In genomic region chr10:7542189-7542914, GRCh38 we compare ENCODE assay signal across 20 cellular contexts.
DNase-seq lines count a peak whose midpoint lies in the region; ATAC-seq and TF ChIP-seq lines count a peak whose summit lies in the region.
"Had no signal": no experiment of that assay in that cellular context is flagged by ENCODE, and none has a peak within 500 bp of the region (broad histone marks: within the 10 kb centered on the region; RNA-seq: fewer than 3 reads in every experiment).

No MANE protein-coding gene starts in this region.

- H3K4me1 ChIP-seq in HUES48 (ENCODE audit: control insufficient read depth, insufficient read depth, low read length) (peaks cover 38% of the 10 kb centered on the region), mesodermal cell (ENCODE audit: control insufficient read depth, insufficient read depth, low read length, poor library complexity, severe bottlenecking) (peaks cover 10% of the 10 kb centered on the region), stomach smooth muscle (ENCODE audit: control insufficient read depth, insufficient read depth, low read length) (peaks cover 48% of the 10 kb centered on the region)

- peaks cover 16% of the 10 kb centered on the region for H3K4me1 Mint-ChIP-seq in chondrocyte (ENCODE audit: low read depth)
- H3K4me1 Mint-ChIP-seq: activated B cell treated with CpG ODN at 0.5 μM for 24 hours had no signal

- H3K27me3 ChIP-seq in HUES48 (ENCODE audit: control insufficient read depth, insufficient read depth, low read length) (no peaks in the 10 kb centered on the region), stomach smooth muscle (ENCODE audit: control insufficient read depth in 1 of 2, insufficient read depth in 2 of 2, low read length in 2 of 2) (no peaks in the 10 kb centered on the region)
- H3K27me3 ChIP-seq: neural progenitor cell had no signal

- peaks cover 6% of the 10 kb centered on the region for H3K9me3 Mint-ChIP-seq in chondrocyte (ENCODE audit: low read depth)

- H3K36me3 Mint-ChIP-seq in chondrocyte (ENCODE audit: low read depth) = no peaks in the 10 kb centered on the region
- H3K36me3 Mint-ChIP-seq: neural progenitor cell had no signal

- no peak for TF ChIP-seq CTCF in chondrocyte (IDR thresholded peaks at IDR 0.05)

- DNase-seq in chondrocyte (ENCODE audit: low spot score) = no peak
- DNase-seq in activated CD8-positive, alpha-beta memory T cell treated with anti-CD3 and anti-CD28 coated beads for 24 hours = no peak
- DNase-seq: activated B cell treated with CpG ODN at 0.5 μM for 24 hours; activated CD4-positive, alpha-beta T cell treated with anti-CD3 and anti-CD28 coated beads, Interleukin-2, amount 50 U/mL, for 48 hours; activated naive CD4-positive, alpha-beta T cell; GDM1; kidney; NCI-H187 treated with DMSO at 0.1 percent for 48 hours; SK-N-SH; stimulated activated CD4-positive, alpha-beta T cell treated with anti-CD3 and anti-CD28 coated beads, Interleukin-15, amount 100 ng/mL, for 24 hours had no signal

- peak overlapping the region; percentile 92 for H3K27ac ChIP-seq in HUES48 (ENCODE audit: low read depth, low read length)
- peak overlapping the region; percentile 89 for H3K27ac ChIP-seq in mesodermal cell (ENCODE audit: low read depth, low read length, severe bottlenecking)
- peak overlapping the region; percentile 98 for H3K27ac ChIP-seq in stomach smooth muscle (ENCODE audit: low read length)
- H3K27ac ChIP-seq: neural progenitor cell had no signal

- 93% methylated on average over 3 of the region's 6 CpGs; no CpG with 5 or more reads in 1 of the 2 experiments for WGBS in mesodermal cell (ENCODE audit: insufficient coverage in 2 of 2), 2 experiments

- peaks cover 2% of the 10 kb centered on the region for H3K27me3 Mint-ChIP-seq in chondrocyte (ENCODE audit: low read depth)

- ATAC-seq in GM18505 (IDR thresholded peaks at IDR 0.05; ENCODE audit: unreplicated experiment) (no peak), GM21367 (IDR thresholded peaks at IDR 0.05; ENCODE audit: unreplicated experiment) (no peak), GM18519 (IDR thresholded peaks at IDR 0.05; ENCODE audit: low FRiP score, unreplicated experiment) (no peak)
- ATAC-seq: Panc1 had no signal

- H3K36me3 ChIP-seq in HUES48 (ENCODE audit: control insufficient read depth, insufficient read depth, low read length) (no peaks in the 10 kb centered on the region), mesodermal cell (ENCODE audit: control insufficient read depth, insufficient read depth, low read length) (no peaks in the 10 kb centered on the region), stomach smooth muscle (ENCODE audit: control insufficient read depth in 2 of 2, insufficient read depth in 2 of 2, low read length in 2 of 2) (no peaks in the 10 kb centered on the region)
- H3K36me3 ChIP-seq: neural progenitor cell had no signal

- 0 out of 2 replicates have a peak overlapping the region, but pooled peaks have one; percentile 27 for H3K9ac ChIP-seq in HUES48 (ENCODE audit: low read depth, low read length)
- H3K9ac ChIP-seq in stomach smooth muscle (ENCODE audit: low read length in 2 of 2) = peak overlapping the region; percentile 49 to 87
- H3K9ac ChIP-seq: neural progenitor cell, SK-N-SH had no signal

- H3K27ac Mint-ChIP-seq in chondrocyte (ENCODE audit: unreplicated experiment) = peak overlapping the region; percentile 90
- H3K27ac Mint-ChIP-seq: activated B cell treated with CpG ODN at 0.5 μM for 24 hours; T-helper 2 cell treated with Interferon-gamma antibody and Interleukin-4, amounts not matched to agents 5 μg/mL and 100 μg/mL, for 36 hours had no signal

- H3K9me3 ChIP-seq in HUES48 (ENCODE audit: control insufficient read depth, insufficient read depth, low read length) (no peaks in the 10 kb centered on the region), mesodermal cell (ENCODE audit: control insufficient read depth, low read length) (no peaks in the 10 kb centered on the region), stomach smooth muscle (ENCODE audit: control insufficient read depth in 2 of 2, low read length in 2 of 2) (peaks cover 5 to 6% of the 10 kb centered on the region in 2 donors)
- H3K9me3 ChIP-seq: SK-N-SH had no signal

- no peak for TF ChIP-seq POLR2A in GM18505 (IDR thresholded peaks at IDR 0.05; ENCODE audit: borderline replicate concordance, extremely low read depth, insufficient read depth, insufficient read length)

- H3K4me3 Mint-ChIP-seq in chondrocyte (ENCODE audit: unreplicated experiment) = no peak overlapping the region
- H3K4me3 Mint-ChIP-seq: activated B cell treated with CpG ODN at 0.5 μM for 24 hours; central memory CD8-positive, alpha-beta T cell; neural progenitor cell; T-helper 2 cell treated with Interferon-gamma antibody and Interleukin-4, amounts not matched to agents 5 μg/mL and 100 μg/mL, for 36 hours had no signal

- H3K4me3 ChIP-seq in HUES48 (ENCODE audit: low read depth, low read length) = peak overlapping the region; percentile 5; the same call in 1 of the 2 replicates
- H3K4me3 ChIP-seq in mesodermal cell (ENCODE audit: extremely low read depth, insufficient read depth, low read length, poor library complexity, severe bottlenecking) = no peak overlapping the region
- peak overlapping the region; percentile 39 to 67 for H3K4me3 ChIP-seq in stomach smooth muscle (ENCODE audit: low read length in 2 of 2)
- H3K4me3 ChIP-seq: neural progenitor cell had no signal
